8 cellular contexts compared by ENCODE assay signal in the genomic region with DNA sequence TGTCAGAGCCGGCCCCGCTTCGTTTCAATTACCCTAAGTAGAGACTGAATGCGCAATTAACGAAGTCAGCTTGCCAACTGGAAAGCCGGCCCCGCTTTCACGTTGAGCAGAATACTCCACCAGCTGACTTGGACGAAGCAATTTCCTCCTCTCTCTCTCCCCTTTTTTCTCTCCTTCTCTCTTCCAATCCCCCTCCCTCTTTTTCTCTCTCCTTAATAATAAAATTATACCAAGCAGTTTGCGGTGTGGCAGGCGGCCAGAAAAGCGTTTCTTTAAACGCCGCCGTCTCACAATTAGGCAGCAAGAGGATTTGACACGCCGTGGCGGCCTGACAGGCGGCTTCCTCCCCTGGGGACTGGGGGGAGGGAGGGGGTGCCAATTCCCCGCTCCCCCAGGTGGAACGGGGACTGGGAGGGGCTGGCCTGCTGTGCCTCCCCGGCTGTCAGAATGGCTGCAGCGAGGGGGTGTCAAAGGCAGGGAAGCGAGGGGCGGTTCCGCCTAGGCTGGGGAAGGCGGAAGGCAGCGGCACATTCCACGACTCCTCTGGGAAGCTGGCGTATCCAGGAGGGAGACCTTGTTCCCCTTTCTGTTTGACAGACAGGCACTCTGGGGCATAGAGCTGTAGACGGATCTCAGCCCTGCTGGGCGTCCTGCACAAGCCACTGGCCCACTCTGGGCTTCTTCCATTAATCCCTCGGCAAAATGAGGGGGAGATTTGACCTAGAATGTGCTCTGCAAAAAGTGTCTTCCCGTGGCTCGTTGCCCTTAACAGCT. TPM values are rescaled to one million over a fixed set of nuclear protein-coding genes. Genes with fewer than 3 reads are reported as not detected.
DNase-seq lines count a peak whose midpoint lies in the region; ATAC-seq and TF ChIP-seq lines count a peak whose summit lies in the region.

No MANE protein-coding gene starts in this region.

- peak overlapping the region; percentile 98 for H3K4me2 ChIP-seq in DOHH2 (ENCODE audit: low read length)

- no peak for ATAC-seq in HG03520 (IDR thresholded peaks at IDR 0.05; ENCODE audit: unreplicated experiment)

- no peak for TF ChIP-seq RAD21 in Ishikawa (IDR thresholded peaks at IDR 0.05; ENCODE audit: low read depth)

- H3F3A ChIP-seq in DOHH2 (ENCODE audit: control insufficient read depth, insufficient read depth): peaks cover 3% of the 10 kb centered on the region; the same call in 1 of the 2 replicates

- H3K4me1 ChIP-seq in DOHH2 (ENCODE audit: control insufficient read depth, low read length) (peaks cover 48% of the 10 kb centered on the region), muscle layer of duodenum (ENCODE audit: control insufficient read depth in 1 of 2, insufficient read depth in 2 of 2, low read length in 2 of 2) (peaks cover 14 to 60% of the 10 kb centered on the region in 2 donors), uterus (peaks cover 6 to 36% of the 10 kb centered on the region in 2 donors)

- TF ChIP-seq POLR2A in uterus (IDR thresholded peaks at IDR 0.05): no peak

- H3K9me2 ChIP-seq in DOHH2 (replicated peaks; ENCODE audit: control insufficient read depth, low read length): no peaks in the 10 kb centered on the region

- DNase-seq in epithelial cell of proximal tubule (ENCODE audit: low read depth) (no peak), uterus (peak; percentile 66 to 68)
- DNase-seq in NK-92 treated with Interleukin-12 subunit alpha and Interleukin-12 subunit beta, amount 100 ng/mL, for 24 hours (lab: John Stamatoyannopoulos, UW): no peak

- peak overlapping the region; percentile 89 for H3K27ac ChIP-seq in DOHH2 (ENCODE audit: low read depth, low read length)
- peak overlapping the region; percentile 86 for H3K27ac ChIP-seq in VCaP
- H3K27ac ChIP-seq in muscle layer of duodenum (ENCODE audit: low read length): no peak overlapping the region
- peak overlapping the region; percentile 91 to 94 for H3K27ac ChIP-seq in uterus

- intact Hi-C loops in uterus (cut with DNase I; ENCODE audit: low total_unique reads): loop anchor here (10.0 kb wide), 1 partner anchor 89 kb away; no protein-coding TSS in a partner anchor

- 0 out of 2 replicates have a peak, but pooled peaks cover 3% of the 10 kb centered on the region for H3K27me3 ChIP-seq in DOHH2 (ENCODE audit: control insufficient read depth, low read length)
- no peaks in the 10 kb centered on the region for H3K27me3 ChIP-seq in muscle layer of duodenum (ENCODE audit: low read depth, low read length)
- no peaks in the 10 kb centered on the region for H3K27me3 ChIP-seq in uterus

- no peak for TF ChIP-seq CTCF in DOHH2 (IDR thresholded peaks at IDR 0.05; ENCODE audit: low read depth, low read length, poor library complexity, severe bottlenecking)
- TF ChIP-seq CTCF in VCaP (conservative IDR thresholded peaks at IDR 0.05): no peak
- TF ChIP-seq CTCF in epithelial cell of proximal tubule (conservative IDR thresholded peaks at IDR 0.05; ENCODE audit: low read depth, low read length): no peak
- no peak for TF ChIP-seq CTCF in uterus (IDR thresholded peaks at IDR 0.05)

- peak; percentile 70 for TF ChIP-seq EP300 in Ishikawa (IDR thresholded peaks at IDR 0.05; ENCODE audit: borderline replicate concordance)

- H3K9me3 ChIP-seq in DOHH2 (ENCODE audit: control insufficient read depth, insufficient read depth, low read length) (no peaks in the 10 kb centered on the region), muscle layer of duodenum (ENCODE audit: control insufficient read depth in 1 of 2, low read length in 2 of 2) (no peaks in the 10 kb centered on the region), uterus (no peaks in the 10 kb centered on the region)

- peaks cover 26% of the 10 kb centered on the region for H3K79me2 ChIP-seq in DOHH2 (ENCODE audit: control insufficient read depth, low read length)

- peak overlapping the region; percentile 66 for H3K4me3 ChIP-seq in DOHH2 (ENCODE audit: low read length)
- peak overlapping the region; percentile 48 for H3K4me3 ChIP-seq in epithelial cell of proximal tubule (ENCODE audit: low read depth, low read length)
- peak overlapping the region; percentile 26 to 76 for H3K4me3 ChIP-seq in muscle layer of duodenum (ENCODE audit: low read depth in 1 of 2, low read length in 2 of 2)
- H3K4me3 ChIP-seq in uterus: peak overlapping the region; percentile 48 to 50

- peaks cover 12% of the 10 kb centered on the region for H4K20me1 ChIP-seq in DOHH2 (ENCODE audit: control insufficient read depth, insufficient read depth, low read depth, low read length)

- H3K36me3 ChIP-seq in DOHH2 (ENCODE audit: control insufficient read depth, low read length): no peaks in the 10 kb centered on the region
- no peaks in the 10 kb centered on the region for H3K36me3 ChIP-seq in muscle layer of duodenum (ENCODE audit: control insufficient read depth in 1 of 2, insufficient read depth in 2 of 2, low read length in 2 of 2)
- H3K36me3 ChIP-seq in uterus: no peaks in the 10 kb centered on the region

TF ChIP-seq in Ishikawa, 13 proteins besides CTCF, POLR2A, EP300 and RAD21:
- TF ChIP-seq, protein P1, sequence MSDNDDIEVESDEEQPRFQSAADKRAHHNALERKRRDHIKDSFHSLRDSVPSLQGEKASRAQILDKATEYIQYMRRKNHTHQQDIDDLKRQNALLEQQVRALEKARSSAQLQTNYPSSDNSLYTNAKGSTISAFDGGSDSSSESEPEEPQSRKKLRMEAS (IDR thresholded peaks at IDR 0.05): peak; percentile 62; the same call in 1 of the 2 replicates
- TF ChIP-seq NFIC (IDR thresholded peaks at IDR 0.05): peak; percentile 93
- peak; percentile 90 for TF ChIP-seq TCF12 (IDR thresholded peaks at IDR 0.05; ENCODE audit: low read depth)
- TF ChIP-seq, protein P2, sequence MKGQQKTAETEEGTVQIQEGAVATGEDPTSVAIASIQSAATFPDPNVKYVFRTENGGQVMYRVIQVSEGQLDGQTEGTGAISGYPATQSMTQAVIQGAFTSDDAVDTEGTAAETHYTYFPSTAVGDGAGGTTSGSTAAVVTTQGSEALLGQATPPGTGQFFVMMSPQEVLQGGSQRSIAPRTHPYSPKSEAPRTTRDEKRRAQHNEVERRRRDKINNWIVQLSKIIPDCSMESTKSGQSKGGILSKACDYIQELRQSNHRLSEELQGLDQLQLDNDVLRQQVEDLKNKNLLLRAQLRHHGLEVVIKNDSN (IDR thresholded peaks at IDR 0.05): no peak
- TF ChIP-seq, protein P3, sequence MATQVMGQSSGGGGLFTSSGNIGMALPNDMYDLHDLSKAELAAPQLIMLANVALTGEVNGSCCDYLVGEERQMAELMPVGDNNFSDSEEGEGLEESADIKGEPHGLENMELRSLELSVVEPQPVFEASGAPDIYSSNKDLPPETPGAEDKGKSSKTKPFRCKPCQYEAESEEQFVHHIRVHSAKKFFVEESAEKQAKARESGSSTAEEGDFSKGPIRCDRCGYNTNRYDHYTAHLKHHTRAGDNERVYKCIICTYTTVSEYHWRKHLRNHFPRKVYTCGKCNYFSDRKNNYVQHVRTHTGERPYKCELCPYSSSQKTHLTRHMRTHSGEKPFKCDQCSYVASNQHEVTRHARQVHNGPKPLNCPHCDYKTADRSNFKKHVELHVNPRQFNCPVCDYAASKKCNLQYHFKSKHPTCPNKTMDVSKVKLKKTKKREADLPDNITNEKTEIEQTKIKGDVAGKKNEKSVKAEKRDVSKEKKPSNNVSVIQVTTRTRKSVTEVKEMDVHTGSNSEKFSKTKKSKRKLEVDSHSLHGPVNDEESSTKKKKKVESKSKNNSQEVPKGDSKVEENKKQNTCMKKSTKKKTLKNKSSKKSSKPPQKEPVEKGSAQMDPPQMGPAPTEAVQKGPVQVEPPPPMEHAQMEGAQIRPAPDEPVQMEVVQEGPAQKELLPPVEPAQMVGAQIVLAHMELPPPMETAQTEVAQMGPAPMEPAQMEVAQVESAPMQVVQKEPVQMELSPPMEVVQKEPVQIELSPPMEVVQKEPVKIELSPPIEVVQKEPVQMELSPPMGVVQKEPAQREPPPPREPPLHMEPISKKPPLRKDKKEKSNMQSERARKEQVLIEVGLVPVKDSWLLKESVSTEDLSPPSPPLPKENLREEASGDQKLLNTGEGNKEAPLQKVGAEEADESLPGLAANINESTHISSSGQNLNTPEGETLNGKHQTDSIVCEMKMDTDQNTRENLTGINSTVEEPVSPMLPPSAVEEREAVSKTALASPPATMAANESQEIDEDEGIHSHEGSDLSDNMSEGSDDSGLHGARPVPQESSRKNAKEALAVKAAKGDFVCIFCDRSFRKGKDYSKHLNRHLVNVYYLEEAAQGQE (IDR thresholded peaks at IDR 0.05; ENCODE audit: low read depth): no peak
- peak; percentile 71 for TF ChIP-seq TEAD4 (IDR thresholded peaks at IDR 0.05)
- TF ChIP-seq YY1 (IDR thresholded peaks at IDR 0.05; ENCODE audit: low read depth): peak; percentile 36; the same call in 1 of the 2 replicates
- TF ChIP-seq EGR1 (IDR thresholded peaks at IDR 0.05): no peak; the same call in 1 of the 2 replicates
- 0 out of 2 replicates have a peak, but pooled peaks have one; percentile 20 for TF ChIP-seq CREB1 (IDR thresholded peaks at IDR 0.05; ENCODE audit: low read depth)
- peak; percentile 44; the same call in 1 of the 2 replicates for TF ChIP-seq TAF1 (IDR thresholded peaks at IDR 0.05; ENCODE audit: low read depth)
- TF ChIP-seq FOXM1 (IDR thresholded peaks at IDR 0.05; ENCODE audit: borderline replicate concordance, low read depth): peak; percentile 62; the same call in 1 of the 2 replicates
- no peak for TF ChIP-seq CEBPB (IDR thresholded peaks at IDR 0.05)
- TF ChIP-seq ZBTB7A (IDR thresholded peaks at IDR 0.05; ENCODE audit: low read depth): 0 out of 2 replicates have a peak, but pooled peaks have one; percentile 37
TF ChIP-seq in Ishikawa: peak in this region for 9.

RNA-seq across cellular contexts. Expression of a gene that starts 52.8 kb away (rescaled TPM):
- 58.3 and 65.1 TPM in 2 replicates for total RNA-seq in epithelial cell of proximal tubule
- total RNA-seq in uterus: 10 to 100 TPM; 24.8 to 94.6 (median 31.5) TPM

Comparison
In these comparisons a context has a peak if more than half of its experiments do, and no peak if none do; other contexts are left out.
1. DNase-seq: peak in uterus (2 of 2); none in epithelial cell of proximal tubule (single experiment) and NK-92 treated with Interleukin-12 subunit alpha and Interleukin-12 subunit beta, amount 100 ng/mL, for 24 hours (single experiment).
2. Peak in every context shown above with its lines, with median percentiles within 50 percentile points of each other: H3K4me3 ChIP-seq.